Comparison of ENCODE assay signal across 1 cellular context in the genomic region with DNA sequence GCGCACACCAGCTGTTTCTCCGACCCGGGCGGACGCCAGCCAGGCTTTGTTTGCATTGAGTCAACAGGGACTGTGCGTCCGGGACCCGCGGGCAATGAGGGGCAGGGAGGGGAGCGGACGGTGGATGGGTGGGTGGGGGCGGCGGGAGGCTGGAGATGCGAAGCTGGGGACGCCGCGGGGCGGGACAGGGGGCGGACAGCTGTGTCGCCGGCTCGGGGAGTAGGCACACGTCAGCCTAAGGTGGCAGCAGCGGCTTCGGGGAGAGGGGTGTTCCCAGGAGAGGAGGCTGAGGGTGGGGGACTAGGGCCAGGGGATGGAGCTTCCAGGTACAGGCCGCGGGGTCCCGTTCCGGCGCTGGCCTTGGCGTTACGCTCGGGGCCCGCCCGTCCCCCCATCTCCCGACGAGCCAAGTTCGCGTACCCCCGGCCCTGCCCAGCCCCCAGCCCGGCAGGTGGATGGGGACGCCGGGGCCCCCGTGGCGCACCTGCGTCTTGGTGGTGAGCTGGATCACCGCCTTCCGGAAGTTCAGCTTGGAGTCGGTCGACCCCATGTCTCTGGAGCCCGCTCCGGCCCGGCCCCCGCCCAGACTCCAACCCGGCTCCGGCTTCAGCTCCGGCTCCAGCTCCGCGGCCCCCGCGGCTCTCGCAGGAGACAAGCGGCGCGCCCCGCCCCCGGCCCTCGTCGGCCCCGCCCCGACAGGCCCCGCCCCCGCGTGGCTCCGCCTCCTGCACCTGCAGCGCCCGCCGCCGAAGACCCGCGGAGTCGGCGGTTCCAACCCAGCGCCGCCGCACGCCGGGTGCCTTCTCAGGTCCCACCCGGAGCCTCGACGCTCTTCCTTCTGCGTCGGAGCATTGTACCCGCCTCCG.
TF ChIP-seq lines count a peak whose summit lies in the region.

TSS of gene HID1 (minus strand) at position 653 of the 866 bp plus-strand sequence. CDS start at position 550, 103 bp downstream.

TF ChIP-seq in HepG2, 621 proteins besides CTCF, POLR2A, EP300 and RAD21 (continued from another document and continues in another):
- peak; percentile 60; the same call in 1 of the 2 replicates for TF ChIP-seq PRDM15 (CRISPR knock-in tag; IDR thresholded peaks at IDR 0.05)
- TF ChIP-seq ZNF670 (CRISPR knock-in tag; IDR thresholded peaks at IDR 0.05; ENCODE audit: borderline replicate concordance), result no peak
- no peak for TF ChIP-seq ZNF816 (CRISPR knock-in tag; IDR thresholded peaks at IDR 0.05; ENCODE audit: borderline replicate concordance)
- no peak for TF ChIP-seq RBM22 (optimal IDR thresholded peaks at IDR 0.05; ENCODE audit: low read length)
- TF ChIP-seq BCLAF1 (IDR thresholded peaks at IDR 0.05), result no peak
- TF ChIP-seq, protein P1, sequence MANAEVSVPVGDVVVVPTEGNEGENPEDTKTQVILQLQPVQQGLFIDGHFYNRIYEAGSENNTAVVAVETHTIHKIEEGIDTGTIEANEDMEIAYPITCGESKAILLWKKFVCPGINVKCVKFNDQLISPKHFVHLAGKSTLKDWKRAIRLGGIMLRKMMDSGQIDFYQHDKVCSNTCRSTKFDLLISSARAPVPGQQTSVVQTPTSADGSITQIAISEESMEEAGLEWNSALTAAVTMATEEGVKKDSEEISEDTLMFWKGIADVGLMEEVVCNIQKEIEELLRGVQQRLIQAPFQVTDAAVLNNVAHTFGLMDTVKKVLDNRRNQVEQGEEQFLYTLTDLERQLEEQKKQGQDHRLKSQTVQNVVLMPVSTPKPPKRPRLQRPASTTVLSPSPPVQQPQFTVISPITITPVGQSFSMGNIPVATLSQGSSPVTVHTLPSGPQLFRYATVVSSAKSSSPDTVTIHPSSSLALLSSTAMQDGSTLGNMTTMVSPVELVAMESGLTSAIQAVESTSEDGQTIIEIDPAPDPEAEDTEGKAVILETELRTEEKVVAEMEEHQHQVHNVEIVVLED (CRISPR knock-in tag; IDR thresholded peaks at IDR 0.05; ENCODE audit: borderline replicate concordance), result peak; percentile 43; the same call in 1 of the 2 replicates
- TF ChIP-seq DDIT3 (CRISPR knock-in tag; IDR thresholded peaks at IDR 0.05), result no peak
- TF ChIP-seq ZNF746 (CRISPR knock-in tag; IDR thresholded peaks at IDR 0.05), result no peak; the same call in 1 of the 2 replicates
- no peak; the same call in none of the 2 replicates for TF ChIP-seq HIC2 (CRISPR knock-in tag; IDR thresholded peaks at IDR 0.05; ENCODE audit: low read depth)
- no peak for TF ChIP-seq TBL1XR1 (IDR thresholded peaks at IDR 0.05; ENCODE audit: borderline replicate concordance, low read length, partially characterized antibody)
- no peak for TF ChIP-seq ZNF773 (CRISPR knock-in tag; IDR thresholded peaks at IDR 0.05; ENCODE audit: borderline replicate concordance)
- TF ChIP-seq IRX3 (CRISPR knock-in tag; IDR thresholded peaks at IDR 0.05; ENCODE audit: borderline replicate concordance, low read depth), result peak; percentile 29; the same call in 1 of the 2 replicates
- TF ChIP-seq TERF1 (CRISPR knock-in tag; IDR thresholded peaks at IDR 0.05), result no peak
- no peak for TF ChIP-seq SOX6 (IDR thresholded peaks at IDR 0.05)
- TF ChIP-seq SOX6 (CRISPR knock-in tag; IDR thresholded peaks at IDR 0.05), result peak; percentile 32
- TF ChIP-seq, protein P2, sequence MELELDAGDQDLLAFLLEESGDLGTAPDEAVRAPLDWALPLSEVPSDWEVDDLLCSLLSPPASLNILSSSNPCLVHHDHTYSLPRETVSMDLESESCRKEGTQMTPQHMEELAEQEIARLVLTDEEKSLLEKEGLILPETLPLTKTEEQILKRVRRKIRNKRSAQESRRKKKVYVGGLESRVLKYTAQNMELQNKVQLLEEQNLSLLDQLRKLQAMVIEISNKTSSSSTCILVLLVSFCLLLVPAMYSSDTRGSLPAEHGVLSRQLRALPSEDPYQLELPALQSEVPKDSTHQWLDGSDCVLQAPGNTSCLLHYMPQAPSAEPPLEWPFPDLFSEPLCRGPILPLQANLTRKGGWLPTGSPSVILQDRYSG (CRISPR knock-in tag; IDR thresholded peaks at IDR 0.05), result peak; percentile 28; the same call in 1 of the 2 replicates
- no peak for TF ChIP-seq STAT5B (CRISPR knock-in tag; IDR thresholded peaks at IDR 0.05)
- no peak for TF ChIP-seq PAX8 (CRISPR knock-in tag; IDR thresholded peaks at IDR 0.05; ENCODE audit: borderline replicate concordance)
- no peak for TF ChIP-seq AGO1 (IDR thresholded peaks at IDR 0.05; ENCODE audit: low read depth, low read length, poor library complexity, severe bottlenecking)
- no peak for TF ChIP-seq MED1 (CRISPR knock-in tag; IDR thresholded peaks at IDR 0.05)
- TF ChIP-seq SRY (CRISPR knock-in tag; IDR thresholded peaks at IDR 0.05), result no peak
- TF ChIP-seq RFX1 (IDR thresholded peaks at IDR 0.05), result no peak
- no peak for TF ChIP-seq ATF1 (CRISPR knock-in tag; IDR thresholded peaks at IDR 0.05)
- TF ChIP-seq ZNF749 (CRISPR knock-in tag; IDR thresholded peaks at IDR 0.05; ENCODE audit: borderline replicate concordance), result peak; percentile 10; the same call in 1 of the 2 replicates
- TF ChIP-seq ZNF292 (CRISPR knock-in tag; IDR thresholded peaks at IDR 0.05; ENCODE audit: borderline replicate concordance, low read depth), result peak; percentile 83; the same call in 1 of the 2 replicates
- no peak for TF ChIP-seq ZFP1 (CRISPR knock-in tag; IDR thresholded peaks at IDR 0.05)
- TF ChIP-seq MZF1 (CRISPR knock-in tag; IDR thresholded peaks at IDR 0.05; ENCODE audit: borderline replicate concordance), result no peak
- peak; percentile 70; the same call in 1 of the 2 replicates for TF ChIP-seq ZNF792 (CRISPR knock-in tag; IDR thresholded peaks at IDR 0.05)
- no peak for TF ChIP-seq CHD2 (IDR thresholded peaks at IDR 0.05; ENCODE audit: low read depth, low read length)
- TF ChIP-seq ZBTB1 (CRISPR knock-in tag; IDR thresholded peaks at IDR 0.05; ENCODE audit: borderline replicate concordance), result no peak
- peak; percentile 43; the same call in 1 of the 2 replicates for TF ChIP-seq YEATS2 (CRISPR knock-in tag; IDR thresholded peaks at IDR 0.05; ENCODE audit: borderline replicate concordance)
- TF ChIP-seq, protein P3, sequence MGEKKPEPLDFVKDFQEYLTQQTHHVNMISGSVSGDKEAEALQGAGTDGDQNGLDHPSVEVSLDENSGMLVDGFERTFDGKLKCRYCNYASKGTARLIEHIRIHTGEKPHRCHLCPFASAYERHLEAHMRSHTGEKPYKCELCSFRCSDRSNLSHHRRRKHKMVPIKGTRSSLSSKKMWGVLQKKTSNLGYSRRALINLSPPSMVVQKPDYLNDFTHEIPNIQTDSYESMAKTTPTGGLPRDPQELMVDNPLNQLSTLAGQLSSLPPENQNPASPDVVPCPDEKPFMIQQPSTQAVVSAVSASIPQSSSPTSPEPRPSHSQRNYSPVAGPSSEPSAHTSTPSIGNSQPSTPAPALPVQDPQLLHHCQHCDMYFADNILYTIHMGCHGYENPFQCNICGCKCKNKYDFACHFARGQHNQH (CRISPR knock-in tag; IDR thresholded peaks at IDR 0.05), result no peak
- TF ChIP-seq LCORL (IDR thresholded peaks at IDR 0.05), result no peak
- peak; percentile 91 for TF ChIP-seq LCORL (CRISPR knock-in tag; IDR thresholded peaks at IDR 0.05)
- TF ChIP-seq SIN3A (IDR thresholded peaks at IDR 0.05; ENCODE audit: borderline replicate concordance, low read depth, low read length), result peak; percentile 89; the same call in 1 of the 2 replicates
- TF ChIP-seq GATA4 (IDR thresholded peaks at IDR 0.05; ENCODE audit: borderline replicate concordance, low read depth), result no peak
- no peak for TF ChIP-seq TP53 (CRISPR knock-in tag; conservative IDR thresholded peaks at IDR 0.05)
- no peak for TF ChIP-seq NPAS2 (CRISPR knock-in tag; IDR thresholded peaks at IDR 0.05; ENCODE audit: borderline replicate concordance)
- 0 out of 2 replicates have a peak, but pooled peaks have one; percentile 10 for TF ChIP-seq ZMYM2 (CRISPR knock-in tag; IDR thresholded peaks at IDR 0.05)
- no peak; the same call in 1 of the 2 replicates for TF ChIP-seq ATF7-NPFF (CRISPR knock-in tag; IDR thresholded peaks at IDR 0.05; ENCODE audit: low read depth)
- TF ChIP-seq, protein P4, sequence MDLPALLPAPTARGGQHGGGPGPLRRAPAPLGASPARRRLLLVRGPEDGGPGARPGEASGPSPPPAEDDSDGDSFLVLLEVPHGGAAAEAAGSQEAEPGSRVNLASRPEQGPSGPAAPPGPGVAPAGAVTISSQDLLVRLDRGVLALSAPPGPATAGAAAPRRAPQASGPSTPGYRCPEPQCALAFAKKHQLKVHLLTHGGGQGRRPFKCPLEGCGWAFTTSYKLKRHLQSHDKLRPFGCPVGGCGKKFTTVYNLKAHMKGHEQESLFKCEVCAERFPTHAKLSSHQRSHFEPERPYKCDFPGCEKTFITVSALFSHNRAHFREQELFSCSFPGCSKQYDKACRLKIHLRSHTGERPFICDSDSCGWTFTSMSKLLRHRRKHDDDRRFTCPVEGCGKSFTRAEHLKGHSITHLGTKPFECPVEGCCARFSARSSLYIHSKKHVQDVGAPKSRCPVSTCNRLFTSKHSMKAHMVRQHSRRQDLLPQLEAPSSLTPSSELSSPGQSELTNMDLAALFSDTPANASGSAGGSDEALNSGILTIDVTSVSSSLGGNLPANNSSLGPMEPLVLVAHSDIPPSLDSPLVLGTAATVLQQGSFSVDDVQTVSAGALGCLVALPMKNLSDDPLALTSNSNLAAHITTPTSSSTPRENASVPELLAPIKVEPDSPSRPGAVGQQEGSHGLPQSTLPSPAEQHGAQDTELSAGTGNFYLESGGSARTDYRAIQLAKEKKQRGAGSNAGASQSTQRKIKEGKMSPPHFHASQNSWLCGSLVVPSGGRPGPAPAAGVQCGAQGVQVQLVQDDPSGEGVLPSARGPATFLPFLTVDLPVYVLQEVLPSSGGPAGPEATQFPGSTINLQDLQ (CRISPR knock-in tag; IDR thresholded peaks at IDR 0.05), result no peak
